ENCODE assay signal across 11 cellular contexts in genomic region chr16:22358000-22358399, GRCh38. TPM values are rescaled to one million over a fixed set of nuclear protein-coding genes. Genes with fewer than 3 reads are reported as not detected.
DNase-seq lines count a peak whose midpoint lies in the region; ATAC-seq and TF ChIP-seq lines count a peak whose summit lies in the region.
"Had no signal": no experiment of that assay in that cellular context is flagged by ENCODE, and none has a peak within 500 bp of the region (broad histone marks: within the 10 kb centered on the region; RNA-seq: fewer than 3 reads in every experiment).

No MANE protein-coding gene starts in this region.

- H3K4me3 ChIP-seq in OCI-LY7 (ENCODE audit: low read depth, low read length, poor library complexity, severe bottlenecking) (peak overlapping the region; percentile 7), esophagus squamous epithelium (no peak overlapping the region), stomach (no peak overlapping the region)
- H3K4me3 ChIP-seq: hepatocyte had no signal

- H3K27me3 ChIP-seq in esophagus squamous epithelium = no peaks in the 10 kb centered on the region
- no peaks in the 10 kb centered on the region for H3K27me3 ChIP-seq in stomach
- H3K27me3 ChIP-seq: hepatocyte had no signal

- intact Hi-C loops in OCI-LY7 (cut with micrococcal nuclease; ENCODE audit: unreplicated experiment) (no loop called here), esophagus squamous epithelium (cut with DNase I) (no loop called here), stomach (cut with DNase I; ENCODE audit: low total_unique reads) (no loop called here)

- H3K36me3 ChIP-seq in OCI-LY7 (ENCODE audit: insufficient read depth, low read length) (peaks cover 84% of the 10 kb centered on the region), esophagus squamous epithelium (peaks cover 0 to 7% (median 0%) of the 10 kb centered on the region in 3 donors), stomach (peaks cover 0 to 19% (median 14%) of the 10 kb centered on the region in 4 donors)

- peaks cover 22% of the 10 kb centered on the region for H3K36me3 Mint-ChIP-seq in activated T-cell treated with anti-CD3 and anti-CD28 coated beads, Interleukin-2, amount 50 U/mL, for 4 hours (ENCODE audit: insufficient read depth)

- POLR2A ChIA-PET in OCI-LY7 (lab: Charles Lee) = interaction anchor here (0.6 to 1.5 kb wide), 6 partner anchors 10 to 55 kb away, joined by 3 to 8 read pairs (median 6); no protein-coding TSS in a partner anchor

- TF ChIP-seq EP300 in stomach (IDR thresholded peaks at IDR 0.05) = no peak

- no peak for DNase-seq in activated T-cell treated with anti-CD3 and anti-CD28 coated beads, Interleukin-2, amount 50 U/mL, for 4 hours
- DNase-seq in activated T-cell treated with anti-CD3 and anti-CD28 coated beads for 4 hours (no peak), OCI-LY7 (ENCODE audit: low spot score) (peak; percentile 33), esophagus squamous epithelium (lab: John Stamatoyannopoulos, UW) (no peak), stomach (no peak), AG08396 (ENCODE audit: low spot score) (no peak), cerebellar cortex (ENCODE audit: low spot score) (no peak)
- DNase-seq: activated CD8-positive, alpha-beta memory T cell treated with anti-CD3 and anti-CD28 coated beads for 24 hours; dermis blood vessel endothelial cell had no signal

- BruUV-seq in OCI-LY7 (replicated peaks; lab: Mats Ljungman, UMichigan) = no TSS peak

- peaks cover 39% of the 10 kb centered on the region; the same call in 1 of the 2 replicates for H3K79me2 ChIP-seq in OCI-LY7 (ENCODE audit: insufficient read depth, low read depth, low read length)

- H3K9me3 ChIP-seq in OCI-LY7 (ENCODE audit: low read length) = no peaks in the 10 kb centered on the region
- no peaks in the 10 kb centered on the region for H3K9me3 ChIP-seq in esophagus squamous epithelium
- H3K9me3 ChIP-seq in stomach = no peaks in the 10 kb centered on the region

- H3K27ac ChIP-seq in OCI-LY7 (ENCODE audit: low read depth, low read length, poor library complexity, severe bottlenecking) (peak overlapping the region; percentile 59), esophagus squamous epithelium (peak overlapping the region in 3 of 4 donors; percentile 24 to 60 (median 49)), stomach (peak overlapping the region in 4 of 5 donors; percentile 39 to 59 (median 46))
- H3K27ac ChIP-seq: hepatocyte had no signal

- CTCF ChIA-PET in OCI-LY7 (lab: Charles Lee; ENCODE audit: unreplicated experiment) = no interaction called here

- no peaks in the 10 kb centered on the region for H4K20me1 ChIP-seq in OCI-LY7 (ENCODE audit: insufficient read depth, low read length)

- H3K4me3 Mint-ChIP-seq in activated T-cell treated with anti-CD3 and anti-CD28 coated beads, Interleukin-2, amount 50 U/mL, for 4 hours = peak overlapping the region; percentile 11

- WGBS in esophagus squamous epithelium, 2 donors = 63 to 67% methylated on average over 1 of the region's 1 CpG
- WGBS in stomach, 5 donors = 67 to 86% (median 76%) methylated on average over 1 of the region's 1 CpG

- TF ChIP-seq CTCF in OCI-LY7 (conservative IDR thresholded peaks at IDR 0.05; ENCODE audit: low read length) = no peak
- no peak for TF ChIP-seq CTCF in esophagus squamous epithelium (IDR thresholded peaks at IDR 0.05)
- no peak for TF ChIP-seq CTCF in stomach (IDR thresholded peaks at IDR 0.05)

- TF ChIP-seq POLR2A in esophagus squamous epithelium (IDR thresholded peaks at IDR 0.05) (no peak), stomach (IDR thresholded peaks at IDR 0.05) (no peak)

- no peaks in the 10 kb centered on the region for H3K9me2 ChIP-seq in OCI-LY7 (ENCODE audit: insufficient read depth, low read length)

- H3K27me3 Mint-ChIP-seq in activated T-cell treated with anti-CD3 and anti-CD28 coated beads, Interleukin-2, amount 50 U/mL, for 4 hours (ENCODE audit: low read depth) = no peaks in the 10 kb centered on the region

- H3K4me2 ChIP-seq in OCI-LY7 (ENCODE audit: low read length) = peak overlapping the region; percentile 44
- H3K4me2 ChIP-seq: hepatocyte had no signal

- H3K9me3 Mint-ChIP-seq in activated T-cell treated with anti-CD3 and anti-CD28 coated beads, Interleukin-2, amount 50 U/mL, for 4 hours = no peaks in the 10 kb centered on the region

- no peak for ATAC-seq in activated T-cell treated with anti-CD3 and anti-CD28 coated beads, Interleukin-2, amount 50 U/mL, for 4 hours
- no peak for ATAC-seq in GM21717 (IDR thresholded peaks at IDR 0.05; ENCODE audit: unreplicated experiment)

- H3K4me1 ChIP-seq in OCI-LY7 (ENCODE audit: insufficient read depth, low read length, poor library complexity, severe bottlenecking) (peaks cover 19% of the 10 kb centered on the region), esophagus squamous epithelium (peaks cover 0 to 24% (median 10%) of the 10 kb centered on the region in 3 donors), stomach (peaks cover 4 to 50% (median 12%) of the 10 kb centered on the region in 4 donors)

- H3K4me1 Mint-ChIP-seq in activated T-cell treated with anti-CD3 and anti-CD28 coated beads, Interleukin-2, amount 50 U/mL, for 4 hours (ENCODE audit: low read depth) = peaks cover 81% of the 10 kb centered on the region

- no peak overlapping the region for H2AFZ ChIP-seq in OCI-LY7 (ENCODE audit: low read length)
- H2AFZ ChIP-seq: hepatocyte had no signal

RNA-seq across cellular contexts. Expression of gene CDR2, which starts 16.4 kb away (rescaled TPM):
- total RNA-seq in activated T-cell treated with anti-CD3 and anti-CD28 coated beads, Interleukin-2, amount 50 U/mL, for 4 hours = 10 to 100 TPM; 29.0 to 37.5 (median 35.1) TPM
- total RNA-seq in OCI-LY7 (2014; rRNA removed; shearing (Covaris generic)) = 33.0 and 62.5 TPM in 2 replicates
- total RNA-seq in OCI-LY7 (2022) (38.3 and 44.0 TPM in 2 replicates), esophagus squamous epithelium (10 to 100 TPM in 1 of 4 donors, 1 to 10 TPM in 3; 6.6 to 21.4 (median 8.7) TPM), stomach (100 to 1,000 TPM in 1 of 5 donors, 10 to 100 TPM in 4; 21.4 to 198 (median 27.7) TPM)
- polyA plus RNA-seq in stomach = 10 to 100 TPM in 2 of 3 donors, 1 to 10 TPM in 1; 8.9 to 16.6 (median 15.4) TPM
